8 cellular contexts compared by ENCODE assay signal in the genomic region with DNA sequence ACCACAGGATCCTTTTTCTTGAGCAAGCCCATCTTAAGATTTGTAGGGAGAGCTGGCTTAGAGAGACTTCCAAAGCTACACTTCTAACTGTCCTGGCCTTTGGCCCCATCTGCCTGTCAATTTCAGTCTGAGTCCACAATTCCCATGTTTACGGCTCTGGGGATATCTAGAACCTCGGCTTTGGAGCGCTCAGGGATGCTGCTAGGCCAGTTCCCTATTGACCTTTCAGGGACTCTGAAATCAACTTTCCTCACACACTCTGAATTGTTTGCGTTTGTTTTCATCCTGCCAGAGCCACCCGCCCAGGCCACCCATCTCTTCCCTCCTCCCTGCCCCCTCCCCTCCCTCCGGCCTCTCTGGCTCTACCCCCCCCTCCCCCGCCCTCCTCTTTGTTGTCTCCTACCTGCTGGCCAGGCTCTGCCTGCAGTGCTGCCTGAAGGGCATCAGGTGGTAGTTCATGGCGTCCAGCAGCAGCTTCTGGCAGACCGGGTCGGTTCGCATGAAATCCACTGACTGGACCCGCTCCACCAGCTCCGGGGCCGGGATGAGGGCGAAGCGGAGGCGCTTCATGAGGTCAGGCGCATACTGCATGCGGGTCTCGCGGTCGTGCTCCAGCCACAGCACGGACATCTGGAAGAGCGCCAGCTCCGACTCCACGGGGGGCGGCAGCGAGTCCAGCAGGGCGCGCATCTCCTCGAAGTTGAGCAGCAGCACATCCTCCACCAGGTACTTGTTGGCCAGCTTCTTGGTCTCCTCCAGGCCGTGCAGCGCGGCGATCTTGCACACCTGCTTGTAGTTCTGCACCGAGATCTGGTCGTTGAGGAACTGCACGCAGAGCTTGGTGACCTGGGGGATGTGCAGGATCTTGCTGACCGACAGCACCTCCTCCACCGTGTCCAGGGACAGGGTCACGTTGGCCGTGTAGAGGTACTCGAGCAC. TPM values are rescaled to one million over a fixed set of nuclear protein-coding genes. Genes with fewer than 3 reads are reported as not detected.
A peak's percentile ranks its signal among the peaks of the same experiment; 100 is the strongest.
DNase-seq lines count a peak whose midpoint lies in the region; ATAC-seq and TF ChIP-seq lines count a peak whose summit lies in the region.

No MANE protein-coding gene starts in this region.

- no peak overlapping the region for H2BK15ac ChIP-seq in mesendoderm (replicated peaks; ENCODE audit: low read depth)

- H2BK120ac ChIP-seq in mesendoderm (ENCODE audit: low read depth, low read length), result no peak overlapping the region

- peak overlapping the region; percentile 3 for H3K9ac ChIP-seq in mesendoderm (ENCODE audit: low read length)

- no peak overlapping the region for H3K4ac ChIP-seq in mesendoderm (ENCODE audit: low read depth, low read length)

- peaks cover 28% of the 10 kb centered on the region for H3K27me3 ChIP-seq in A673 (replicated peaks; ENCODE audit: insufficient read depth, low read depth, low read length, poor library complexity)
- H3K27me3 ChIP-seq in ascending aorta, result peaks cover 15% of the 10 kb centered on the region
- peaks cover 8% of the 10 kb centered on the region for H3K27me3 ChIP-seq in mesendoderm (ENCODE audit: insufficient read depth, low read length, poor library complexity)
- H3K27me3 ChIP-seq in uterus, result peaks cover 0 to 17% of the 10 kb centered on the region in 2 donors

- no TSS peak for BruUV-seq in A673 (replicated peaks; lab: Mats Ljungman, UMichigan)

- no peak for TF ChIP-seq POLR2A in uterus (IDR thresholded peaks at IDR 0.05)
- no peak for TF ChIP-seq POLR2A in GM18505 (IDR thresholded peaks at IDR 0.05; ENCODE audit: borderline replicate concordance, extremely low read depth, insufficient read depth, insufficient read length)

- no peak overlapping the region for H3K18ac ChIP-seq in mesendoderm (ENCODE audit: low read length)

- no peak overlapping the region for H4K5ac ChIP-seq in mesendoderm (ENCODE audit: low read length)

- CTCF ChIA-PET in A673 (lab: Charles Lee), result no interaction called here
- CTCF ChIA-PET in HEK293 (lab: Yijun Ruan, JAX), result no interaction called here

- POLR2A ChIA-PET in A673 (lab: Charles Lee; ENCODE audit: low non-redundant PET) (no interaction called here), HEK293 (lab: Yijun Ruan, JAX) (no interaction called here)

- intact Hi-C loops in A673 (cut with micrococcal nuclease; ENCODE audit: unreplicated experiment), result no loop called here
- intact Hi-C loops in ascending aorta (cut with DNase I), result no loop called here
- intact Hi-C loops in uterus (cut with DNase I; ENCODE audit: low total_unique reads), result no loop called here

- H3K4me1 ChIP-seq in A673 (ENCODE audit: insufficient read depth, low read length, poor library complexity, severe bottlenecking), result no peaks in the 10 kb centered on the region
- H3K4me1 ChIP-seq in HEK293 (ENCODE audit: control insufficient read depth, insufficient read depth, low read length), result peaks cover 3% of the 10 kb centered on the region; the same call in 1 of the 2 replicates
- peaks cover 0 to 14% of the 10 kb centered on the region in 2 donors for H3K4me1 ChIP-seq in ascending aorta
- peaks cover 3% of the 10 kb centered on the region for H3K4me1 ChIP-seq in mesendoderm (ENCODE audit: control insufficient read depth, low read depth, low read length)
- peaks cover 0 to 14% of the 10 kb centered on the region in 2 donors for H3K4me1 ChIP-seq in uterus

- H3K79me2 ChIP-seq in mesendoderm (ENCODE audit: control insufficient read depth, insufficient read depth, low read length), result no peaks in the 10 kb centered on the region

- TF ChIP-seq CTCF in A673 (conservative IDR thresholded peaks at IDR 0.05; ENCODE audit: low read depth, low read length) (no peak), HEK293 (tag by site-specific recombination; IDR thresholded peaks at IDR 0.05) (peak; percentile 54), ascending aorta (IDR thresholded peaks at IDR 0.05) (no peak), uterus (IDR thresholded peaks at IDR 0.05) (no peak)

- H3K4me2 ChIP-seq in mesendoderm (ENCODE audit: low read length), result peak overlapping the region; percentile 47

- no peak overlapping the region for H3K23ac ChIP-seq in mesendoderm (ENCODE audit: low read length)

- no peak overlapping the region for H2AK5ac ChIP-seq in mesendoderm (ENCODE audit: low read length)

- H3K4me3 ChIP-seq in A673 (ENCODE audit: low read depth, low read length, poor library complexity, severe bottlenecking) (peak overlapping the region; percentile 44), HEK293 (ENCODE audit: low read depth, low read length) (no peak overlapping the region), ascending aorta (peak overlapping the region; percentile 52 to 58), mesendoderm (ENCODE audit: low read length) (no peak overlapping the region), uterus (peak overlapping the region in 1 of 2 donors; percentile 17)

- H3K36me3 ChIP-seq in A673 (ENCODE audit: insufficient read depth, low read length, poor library complexity, severe bottlenecking), result no peaks in the 10 kb centered on the region
- H3K36me3 ChIP-seq in HEK293 (ENCODE audit: control insufficient read depth in 2 of 2, insufficient read depth in 1 of 2, low read length in 2 of 2), result no peaks in the 10 kb centered on the region
- no peaks in the 10 kb centered on the region for H3K36me3 ChIP-seq in ascending aorta
- H3K36me3 ChIP-seq in mesendoderm (ENCODE audit: control insufficient read depth, insufficient read depth, low read length), result no peaks in the 10 kb centered on the region
- no peaks in the 10 kb centered on the region for H3K36me3 ChIP-seq in uterus

- H3K27ac ChIP-seq in A673 (ENCODE audit: low read depth, low read length, poor library complexity, severe bottlenecking), result no peak overlapping the region
- no peak overlapping the region for H3K27ac ChIP-seq in HEK293 (ENCODE audit: extremely low read depth, low read depth, low read length)
- H3K27ac ChIP-seq in ascending aorta, result no peak overlapping the region
- H3K27ac ChIP-seq in mesendoderm (ENCODE audit: low read depth, low read length), result no peak overlapping the region
- H3K27ac ChIP-seq in uterus, result peak overlapping the region in 1 of 2 donors; percentile 40

- H3K79me1 ChIP-seq in mesendoderm (ENCODE audit: low read length), result no peaks in the 10 kb centered on the region

- no CpG with 5 or more reads among the region's 43 CpGs for WGBS in mesendoderm (ENCODE audit: extremely low coverage, insufficient coverage, low lambda C conversion rate)

- H2BK5ac ChIP-seq in mesendoderm (ENCODE audit: low read length), result no peak overlapping the region

- no peaks in the 10 kb centered on the region for H3K9me3 ChIP-seq in A673 (ENCODE audit: low read depth, low read length, poor library complexity, severe bottlenecking)
- no peaks in the 10 kb centered on the region for H3K9me3 ChIP-seq in HEK293 (ENCODE audit: control insufficient read depth, insufficient read depth, low read depth, low read length)
- no peaks in the 10 kb centered on the region for H3K9me3 ChIP-seq in ascending aorta
- H3K9me3 ChIP-seq in uterus, result no peaks in the 10 kb centered on the region

- no peak for DNase-seq in A673 (ENCODE audit: low spot score)
- DNase-seq in ascending aorta (ENCODE audit: low spot score in 2 of 2), result peak in 1 of 2 donors; percentile 57
- peak; percentile 61 for DNase-seq in mesendoderm
- no peak for DNase-seq in uterus
- no peak for DNase-seq in NCI-H1694 treated with DMSO at 0.1 percent for 48 hours (lab: John Stamatoyannopoulos, UW)

- ATAC-seq in HG02884 (IDR thresholded peaks at IDR 0.05; ENCODE audit: unreplicated experiment) (no peak), GM18505 (IDR thresholded peaks at IDR 0.05; ENCODE audit: unreplicated experiment) (no peak)

- peak overlapping the region; percentile 8 for H3K56ac ChIP-seq in mesendoderm (ENCODE audit: low read length)

- no peak overlapping the region for H4K8ac ChIP-seq in mesendoderm (ENCODE audit: low read depth, low read length)

TF ChIP-seq in HEK293, 187 proteins besides CTCF, POLR2A, EP300 and RAD21 (continues in another document):
- TF ChIP-seq, protein P1, sequence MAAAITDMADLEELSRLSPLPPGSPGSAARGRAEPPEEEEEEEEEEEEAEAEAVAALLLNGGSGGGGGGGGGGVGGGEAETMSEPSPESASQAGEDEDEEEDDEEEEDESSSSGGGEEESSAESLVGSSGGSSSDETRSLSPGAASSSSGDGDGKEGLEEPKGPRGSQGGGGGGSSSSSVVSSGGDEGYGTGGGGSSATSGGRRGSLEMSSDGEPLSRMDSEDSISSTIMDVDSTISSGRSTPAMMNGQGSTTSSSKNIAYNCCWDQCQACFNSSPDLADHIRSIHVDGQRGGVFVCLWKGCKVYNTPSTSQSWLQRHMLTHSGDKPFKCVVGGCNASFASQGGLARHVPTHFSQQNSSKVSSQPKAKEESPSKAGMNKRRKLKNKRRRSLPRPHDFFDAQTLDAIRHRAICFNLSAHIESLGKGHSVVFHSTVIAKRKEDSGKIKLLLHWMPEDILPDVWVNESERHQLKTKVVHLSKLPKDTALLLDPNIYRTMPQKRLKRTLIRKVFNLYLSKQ (tag by site-specific recombination; IDR thresholded peaks at IDR 0.05; ENCODE audit: borderline replicate concordance), result no peak
- peak; percentile 74 for TF ChIP-seq SCRT2 (tag by site-specific recombination; IDR thresholded peaks at IDR 0.05)

RNA-seq across cellular contexts. Expression of a gene that starts 3.3 kb away (rescaled TPM):
- 1.3 and 2.3 TPM in 2 replicates for total RNA-seq in A673 (2021)
- not detected for total RNA-seq in ascending aorta
- 0.48 TPM for polyA plus RNA-seq in mesendoderm (2013, experiment 1 of 2)
- 0.50 TPM for polyA plus RNA-seq in mesendoderm (2013, experiment 2 of 2)
- total RNA-seq in uterus, result 1 to 10 TPM; 2.6 to 9.5 (median 3.0) TPM

Comparison
In these comparisons a context has a peak if more than half of its experiments do, and no peak if none do; other contexts are left out.
1. H3K4me3 ChIP-seq: peak in A673 (single experiment) and ascending aorta (2 of 2); none in HEK293 (single experiment) and mesendoderm (single experiment).